ENCODE assay signal across 1 cellular context in the genomic region with DNA sequence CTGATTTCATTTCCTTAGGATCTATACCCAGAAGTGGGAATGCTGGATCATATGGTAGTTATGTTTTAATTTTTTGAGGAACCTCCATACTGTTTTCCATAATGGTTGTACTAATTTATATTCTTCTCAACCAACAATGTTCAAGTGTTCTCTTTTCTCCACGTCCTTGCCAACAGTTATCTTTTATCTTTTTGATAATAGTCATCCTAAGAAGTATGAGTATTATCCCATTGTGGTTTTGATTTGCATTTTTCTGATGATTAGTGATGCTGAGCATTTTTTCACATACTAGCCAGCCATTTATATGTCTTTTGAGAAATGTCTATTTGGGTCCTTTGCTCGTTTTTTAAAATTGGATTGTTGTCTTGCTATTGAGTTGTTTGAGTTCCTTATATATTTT.
TF ChIP-seq lines count a peak whose summit lies in the region.

No MANE protein-coding gene starts in this region.

TF ChIP-seq in SK-N-SH, 30 proteins besides CTCF, POLR2A, EP300 and RAD21 (continued from another document):
- TF ChIP-seq POLR2AphosphoS5 (IDR thresholded peaks at IDR 0.05; ENCODE audit: low read depth, low read length) (no peak), MEF2A (IDR thresholded peaks at IDR 0.05; ENCODE audit: borderline replicate concordance, low read depth) (no peak), TAF1 (IDR thresholded peaks at IDR 0.05; ENCODE audit: borderline replicate concordance, low read depth, low read length) (no peak), RCOR1 (IDR thresholded peaks at IDR 0.05; ENCODE audit: low read length) (no peak), NFIC (IDR thresholded peaks at IDR 0.05; ENCODE audit: borderline replicate concordance) (peak; percentile 42; the same call in 1 of the 2 replicates), YY1 (IDR thresholded peaks at IDR 0.05; ENCODE audit: low read depth) (no peak), TEAD4 (IDR thresholded peaks at IDR 0.05; ENCODE audit: borderline replicate concordance, insufficient read depth) (0 out of 2 replicates have a peak, but pooled peaks have one; percentile 28), RXRA (IDR thresholded peaks at IDR 0.05; ENCODE audit: borderline replicate concordance, low read depth) (no peak), GATA2 (CRISPR knock-in tag; IDR thresholded peaks at IDR 0.05) (no peak), MXI1 (IDR thresholded peaks at IDR 0.05; ENCODE audit: low read depth, low read length) (no peak), NRF1 (IDR thresholded peaks at IDR 0.05; ENCODE audit: low read depth, low read length) (no peak), FOXM1 (IDR thresholded peaks at IDR 0.05; ENCODE audit: low read depth) (no peak), TCF12 (IDR thresholded peaks at IDR 0.05) (peak; percentile 34), RFX5 (IDR thresholded peaks at IDR 0.05; ENCODE audit: low read length) (no peak), CHD2 (IDR thresholded peaks at IDR 0.05; ENCODE audit: low read length, partially characterized antibody) (no peak)
- TF ChIP-seq, protein P1, sequence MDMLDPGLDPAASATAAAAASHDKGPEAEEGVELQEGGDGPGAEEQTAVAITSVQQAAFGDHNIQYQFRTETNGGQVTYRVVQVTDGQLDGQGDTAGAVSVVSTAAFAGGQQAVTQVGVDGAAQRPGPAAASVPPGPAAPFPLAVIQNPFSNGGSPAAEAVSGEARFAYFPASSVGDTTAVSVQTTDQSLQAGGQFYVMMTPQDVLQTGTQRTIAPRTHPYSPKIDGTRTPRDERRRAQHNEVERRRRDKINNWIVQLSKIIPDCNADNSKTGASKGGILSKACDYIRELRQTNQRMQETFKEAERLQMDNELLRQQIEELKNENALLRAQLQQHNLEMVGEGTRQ (IDR thresholded peaks at IDR 0.05; ENCODE audit: borderline replicate concordance, low read depth, low read length), result no peak
- TF ChIP-seq, protein P2, sequence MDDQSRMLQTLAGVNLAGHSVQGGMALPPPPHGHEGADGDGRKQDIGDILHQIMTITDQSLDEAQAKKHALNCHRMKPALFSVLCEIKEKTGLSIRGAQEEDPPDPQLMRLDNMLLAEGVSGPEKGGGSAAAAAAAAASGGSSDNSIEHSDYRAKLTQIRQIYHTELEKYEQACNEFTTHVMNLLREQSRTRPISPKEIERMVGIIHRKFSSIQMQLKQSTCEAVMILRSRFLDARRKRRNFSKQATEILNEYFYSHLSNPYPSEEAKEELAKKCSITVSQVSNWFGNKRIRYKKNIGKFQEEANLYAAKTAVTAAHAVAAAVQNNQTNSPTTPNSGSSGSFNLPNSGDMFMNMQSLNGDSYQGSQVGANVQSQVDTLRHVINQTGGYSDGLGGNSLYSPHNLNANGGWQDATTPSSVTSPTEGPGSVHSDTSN (IDR thresholded peaks at IDR 0.05), result no peak
- TF ChIP-seq, protein P3, sequence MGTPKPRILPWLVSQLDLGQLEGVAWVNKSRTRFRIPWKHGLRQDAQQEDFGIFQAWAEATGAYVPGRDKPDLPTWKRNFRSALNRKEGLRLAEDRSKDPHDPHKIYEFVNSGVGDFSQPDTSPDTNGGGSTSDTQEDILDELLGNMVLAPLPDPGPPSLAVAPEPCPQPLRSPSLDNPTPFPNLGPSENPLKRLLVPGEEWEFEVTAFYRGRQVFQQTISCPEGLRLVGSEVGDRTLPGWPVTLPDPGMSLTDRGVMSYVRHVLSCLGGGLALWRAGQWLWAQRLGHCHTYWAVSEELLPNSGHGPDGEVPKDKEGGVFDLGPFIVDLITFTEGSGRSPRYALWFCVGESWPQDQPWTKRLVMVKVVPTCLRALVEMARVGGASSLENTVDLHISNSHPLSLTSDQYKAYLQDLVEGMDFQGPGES (IDR thresholded peaks at IDR 0.05; ENCODE audit: low read depth, low read length), result no peak
